ENCODE assay signal across 27 cellular contexts in the genomic region with DNA sequence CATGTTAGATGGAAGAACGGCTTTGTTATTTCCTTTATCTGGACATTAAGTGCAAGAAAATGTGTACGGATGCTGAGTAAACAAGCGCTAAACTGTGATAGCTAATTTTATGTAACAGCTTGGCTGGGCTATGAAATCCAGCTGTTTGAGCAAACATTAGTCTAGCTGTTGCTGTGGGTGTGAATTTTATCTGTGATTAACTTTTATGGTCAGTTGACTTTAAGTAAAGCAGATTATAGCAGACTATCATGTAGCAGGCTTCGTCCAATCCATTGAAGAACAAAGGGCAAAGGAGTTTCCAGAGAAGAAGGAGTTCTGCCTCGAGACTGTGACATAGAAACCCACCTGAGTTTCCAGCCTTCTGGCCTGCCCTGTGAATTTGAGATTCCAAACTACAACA. TPM values are rescaled to one million over a fixed set of nuclear protein-coding genes. Genes with fewer than 3 reads are reported as not detected.
"Had no signal": no experiment of that assay in that cellular context is flagged by ENCODE, and none has a peak within 500 bp of the region (broad histone marks: within the 10 kb centered on the region; RNA-seq: fewer than 3 reads in every experiment).

No MANE protein-coding gene starts in this region.

- FAIRE-seq: keratinocyte had no signal

- ATAC-seq: heart right ventricle; left ventricle myocardium superior; naive thymus-derived CD4-positive, alpha-beta T cell; sciatic nerve had no signal

- H3K27me3 ChIP-seq: colonic mucosa, stomach had no signal

- H3K9me3 ChIP-seq: colonic mucosa, heart right ventricle, neutrophil, stomach had no signal

- H3K36me3 ChIP-seq: colonic mucosa, heart right ventricle, neutrophil, stomach had no signal

- H3K27ac Mint-ChIP-seq: immature natural killer cell; naive thymus-derived CD4-positive, alpha-beta T cell had no signal

- H3K4me1 Mint-ChIP-seq: immature natural killer cell had no signal

- DNase-seq: colonic mucosa; dermis blood vessel endothelial cell; foreskin melanocyte; heart right ventricle; immature natural killer cell; left ventricle myocardium superior; mesendoderm; naive thymus-derived CD4-positive, alpha-beta T cell; posterior cingulate gyrus; stimulated activated CD4-positive, alpha-beta T cell treated with anti-CD3 and anti-CD28 coated beads, Interleukin-2, amount 100 ng/mL, for 24 hours; stimulated activated naive CD4-positive, alpha-beta T cell; stomach; substantia nigra; trophoblast cell had no signal

- H3K4me3 Mint-ChIP-seq: immature natural killer cell; naive thymus-derived CD4-positive, alpha-beta T cell had no signal

- H3K27ac ChIP-seq: colonic mucosa, heart right ventricle, neutrophil, stomach had no signal

- H3K9me3 Mint-ChIP-seq: immature natural killer cell; naive thymus-derived CD4-positive, alpha-beta T cell had no signal

- H3K4me1 ChIP-seq: colonic mucosa, heart right ventricle, stomach had no signal

- H3K4me3 ChIP-seq: colonic mucosa, heart right ventricle, stomach had no signal

- H3K36me3 Mint-ChIP-seq: immature natural killer cell; naive thymus-derived CD4-positive, alpha-beta T cell had no signal

RNA-seq across cellular contexts. Expression of gene OR8A1, which starts 14.0 kb away (rescaled TPM):
- total RNA-seq: cerebellum; colonic mucosa; dermis blood vessel endothelial cell; glomerular endothelial cell; heart right ventricle; left ventricle myocardium superior; lung microvascular endothelial cell; naive thymus-derived CD4-positive, alpha-beta T cell; osteocyte; pulmonary artery endothelial cell; sciatic nerve; skeletal muscle tissue; stomach; urinary bladder had no signal
- polyA plus RNA-seq: esophagus; heart right ventricle; immature natural killer cell; keratinocyte; naive thymus-derived CD4-positive, alpha-beta T cell; neural cell; stomach; urinary bladder had no signal

RNA-seq across cellular contexts. Expression of gene PANX3, which starts 27.4 kb away (rescaled TPM):
- total RNA-seq: cerebellum; colonic mucosa; dermis blood vessel endothelial cell; glomerular endothelial cell; heart right ventricle; left ventricle myocardium superior; lung microvascular endothelial cell; naive thymus-derived CD4-positive, alpha-beta T cell; osteocyte; pulmonary artery endothelial cell; sciatic nerve; skeletal muscle tissue; stomach; urinary bladder had no signal
- polyA plus RNA-seq: esophagus; heart right ventricle; immature natural killer cell; keratinocyte; naive thymus-derived CD4-positive, alpha-beta T cell; neural cell; stomach; urinary bladder had no signal

RNA-seq across cellular contexts. Expression of gene OR8B12, which starts 40.4 kb away (rescaled TPM):
- total RNA-seq: cerebellum; colonic mucosa; dermis blood vessel endothelial cell; glomerular endothelial cell; heart right ventricle; left ventricle myocardium superior; lung microvascular endothelial cell; naive thymus-derived CD4-positive, alpha-beta T cell; osteocyte; pulmonary artery endothelial cell; sciatic nerve; skeletal muscle tissue; stomach; urinary bladder had no signal
- polyA plus RNA-seq: esophagus; heart right ventricle; immature natural killer cell; keratinocyte; naive thymus-derived CD4-positive, alpha-beta T cell; neural cell; stomach; thymus; urinary bladder had no signal
